ENCODE assay signal across 12 cellular contexts in the genomic region with DNA sequence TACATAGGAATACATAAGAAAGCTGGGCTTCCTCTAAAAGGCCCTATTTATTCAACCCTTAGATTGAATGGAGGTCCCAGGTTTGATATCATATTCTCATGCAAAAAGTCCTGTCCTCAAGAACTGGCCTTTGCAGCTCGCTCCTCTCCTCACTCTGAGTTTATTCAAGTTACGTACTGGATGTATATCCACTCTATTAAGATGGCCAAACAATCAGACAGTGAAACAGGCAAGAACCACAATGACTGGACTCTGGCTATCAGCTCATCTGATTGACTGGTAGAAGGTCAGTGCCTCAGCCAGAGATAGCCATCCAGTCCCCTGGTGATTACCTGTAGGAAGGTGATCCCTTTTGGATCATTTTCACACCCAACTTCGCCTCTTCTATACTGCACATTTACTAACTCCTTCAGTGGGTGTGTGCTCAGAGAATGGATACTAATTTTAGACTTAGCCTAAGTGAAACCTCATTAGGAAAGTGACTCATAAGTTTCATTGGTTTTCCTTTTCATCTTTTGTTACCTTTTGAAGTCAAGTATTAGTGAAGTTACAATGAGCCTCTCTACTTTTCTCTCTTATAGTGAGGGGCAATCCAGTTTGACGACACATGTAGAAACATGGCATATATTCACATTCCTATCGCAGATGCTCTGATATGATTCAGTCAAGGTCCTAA.
A peak's percentile ranks its signal among the peaks of the same experiment; 100 is the strongest.
DNase-seq lines count a peak whose midpoint lies in the region; ATAC-seq and TF ChIP-seq lines count a peak whose summit lies in the region.
"Had no signal": no experiment of that assay in that cellular context is flagged by ENCODE, and none has a peak within 500 bp of the region (broad histone marks: within the 10 kb centered on the region; RNA-seq: fewer than 3 reads in every experiment).

No MANE protein-coding gene starts in this region.

- H3K4me1 Mint-ChIP-seq in nephron progenitor cell (peaks cover 17% of the 10 kb centered on the region), HFFc6 (ENCODE audit: low read depth) (peaks cover 21% of the 10 kb centered on the region; the same call in 1 of the 2 replicates)

- H3K27ac Mint-ChIP-seq in nephron progenitor cell (no peak overlapping the region), HFFc6 (no peak overlapping the region)

- ATAC-seq in GM18502 (IDR thresholded peaks at IDR 0.05; ENCODE audit: poor library complexity, unreplicated experiment) (peak; percentile 96), GM19397 (IDR thresholded peaks at IDR 0.05; ENCODE audit: unreplicated experiment) (peak; percentile 75), HG02973 (IDR thresholded peaks at IDR 0.05; ENCODE audit: unreplicated experiment) (peak; percentile 96)

- H3K4me3 Mint-ChIP-seq in nephron progenitor cell, result no peak overlapping the region
- no peak overlapping the region for H3K4me3 Mint-ChIP-seq in HFFc6

- TF ChIP-seq CTCF in nephron progenitor cell (IDR thresholded peaks at IDR 0.05) (no peak), HFFc6 (IDR thresholded peaks at IDR 0.05) (no peak)

- peak; percentile 55 for DNase-seq in MV-4-11 (lab: John Stamatoyannopoulos, UW)
- DNase-seq in stimulated activated naive CD4-positive, alpha-beta T cell (lab: John Stamatoyannopoulos, UW), result no peak
- DNase-seq in central memory CD4-positive, alpha-beta T cell, result no peak
- no peak for DNase-seq in nephron progenitor cell
- no peak for DNase-seq in HFFc6
- DNase-seq: activated CD8-positive, alpha-beta memory T cell treated with anti-CD3 and anti-CD28 coated beads for 24 hours; mesendoderm; Right ventricle myocardium superior; sigmoid colon had no signal

- no peaks in the 10 kb centered on the region for H3K9me3 Mint-ChIP-seq in nephron progenitor cell
- no peaks in the 10 kb centered on the region for H3K9me3 Mint-ChIP-seq in HFFc6

- H3K27me3 Mint-ChIP-seq in nephron progenitor cell (ENCODE audit: low read depth, poor library complexity) (peaks cover 9% of the 10 kb centered on the region), HFFc6 (ENCODE audit: insufficient read depth) (peaks cover 10% of the 10 kb centered on the region)

- H3K36me3 Mint-ChIP-seq in nephron progenitor cell (ENCODE audit: low read depth), result peaks cover 5% of the 10 kb centered on the region
- no peaks in the 10 kb centered on the region for H3K36me3 Mint-ChIP-seq in HFFc6 (ENCODE audit: low read depth)
